Comparison of ENCODE assay signal across 14 cellular contexts in genomic region chr6:25960689-25961088, GRCh38. TPM values are rescaled to one million over a fixed set of nuclear protein-coding genes. Genes with fewer than 3 reads are reported as not detected.
DNase-seq lines count a peak whose midpoint lies in the region; ATAC-seq and TF ChIP-seq lines count a peak whose summit lies in the region.
"Had no signal": no experiment of that assay in that cellular context is flagged by ENCODE, and none has a peak within 500 bp of the region (broad histone marks: within the 10 kb centered on the region; RNA-seq: fewer than 3 reads in every experiment).

No MANE protein-coding gene starts in this region.

- intact Hi-C loops in activated T-helper 1 cell treated with anti-CD3 and anti-CD28 coated beads, Interleukin-12 subunit alpha, Interleukin-12 subunit beta, Interleukin-2, Interleukin-4 antibody, amounts not matched to agents 30 ng/mL and 10 ng/mL and 1 ng/mL, durations not matched to agents 14 hours and 24 hours and 36 hours (cut with micrococcal nuclease): loop anchor here (5.0 to 10.0 kb wide), 6 partner anchors 48 to 1026 kb away; partner anchors contain the start of gene RIPOR2
- intact Hi-C loops in natural killer cell (cut with micrococcal nuclease): no loop called here

- H3K36me3 Mint-ChIP-seq in activated T-helper 1 cell treated with anti-CD3 and anti-CD28 coated beads, Interleukin-12 subunit alpha, Interleukin-12 subunit beta, Interleukin-2, Interleukin-4 antibody, amounts not matched to agents 30 ng/mL and 10 ng/mL and 1 ng/mL, durations not matched to agents 14 hours and 24 hours and 36 hours (ENCODE audit: low read depth): peaks cover 30% of the 10 kb centered on the region
- no peaks in the 10 kb centered on the region for H3K36me3 Mint-ChIP-seq in natural killer cell

- peak overlapping the region; percentile 32 for H3K4me3 Mint-ChIP-seq in activated T-helper 1 cell treated with anti-CD3 and anti-CD28 coated beads, Interleukin-12 subunit alpha, Interleukin-12 subunit beta, Interleukin-2, Interleukin-4 antibody, amounts not matched to agents 30 ng/mL and 10 ng/mL and 1 ng/mL, durations not matched to agents 14 hours and 24 hours and 36 hours
- H3K4me3 Mint-ChIP-seq in natural killer cell: peak overlapping the region; percentile 25
- H3K4me3 Mint-ChIP-seq in stimulated activated naive CD8-positive, alpha-beta T cell treated with anti-CD3 and anti-CD28 coated beads, Interleukin-15, amount 100 ng/mL, for 72 hours: no peak overlapping the region

- ATAC-seq in natural killer cell (no peak), GM21528 (IDR thresholded peaks at IDR 0.05; ENCODE audit: low FRiP score, unreplicated experiment) (no peak)
- peak; percentile 29 for ATAC-seq in stimulated activated naive CD8-positive, alpha-beta T cell treated with anti-CD3 and anti-CD28 coated beads, Interleukin-15, amount 100 ng/mL, for 72 hours
- ATAC-seq: upper lobe of right lung had no signal

- TF ChIP-seq CTCF in natural killer cell (IDR thresholded peaks at IDR 0.05): no peak

- peaks cover 73% of the 10 kb centered on the region for H3K4me1 Mint-ChIP-seq in activated T-helper 1 cell treated with anti-CD3 and anti-CD28 coated beads, Interleukin-12 subunit alpha, Interleukin-12 subunit beta, Interleukin-2, Interleukin-4 antibody, amounts not matched to agents 30 ng/mL and 10 ng/mL and 1 ng/mL, durations not matched to agents 14 hours and 24 hours and 36 hours (ENCODE audit: low read depth)
- H3K4me1 Mint-ChIP-seq in natural killer cell: peaks cover 52 to 55% of the 10 kb centered on the region in 2 donors
- H3K4me1 Mint-ChIP-seq in stimulated activated naive CD8-positive, alpha-beta T cell treated with anti-CD3 and anti-CD28 coated beads, Interleukin-15, amount 100 ng/mL, for 72 hours: peaks cover 65% of the 10 kb centered on the region

- H3K27me3 Mint-ChIP-seq in activated T-helper 1 cell treated with anti-CD3 and anti-CD28 coated beads, Interleukin-12 subunit alpha, Interleukin-12 subunit beta, Interleukin-2, Interleukin-4 antibody, amounts not matched to agents 30 ng/mL and 10 ng/mL and 1 ng/mL, durations not matched to agents 14 hours and 24 hours and 36 hours (ENCODE audit: insufficient read depth): no peaks in the 10 kb centered on the region
- peaks cover 0 to 3% of the 10 kb centered on the region in 2 donors for H3K27me3 Mint-ChIP-seq in natural killer cell (ENCODE audit: low read depth in 2 of 2)
- no peaks in the 10 kb centered on the region for H3K27me3 Mint-ChIP-seq in stimulated activated naive CD8-positive, alpha-beta T cell treated with anti-CD3 and anti-CD28 coated beads, Interleukin-15, amount 100 ng/mL, for 72 hours

- peak; percentile 76 for DNase-seq in activated effector memory CD4-positive, alpha-beta T cell treated with anti-CD3 and anti-CD28 coated beads, Interleukin-2, amount 50 U/mL, for 16 hours
- no peak for DNase-seq in activated effector memory CD4-positive, alpha-beta T cell treated with Interleukin-2 at 50 U/mL for 16 hours
- DNase-seq in activated T-helper 1 cell treated with anti-CD3 and anti-CD28 coated beads, Interleukin-12 subunit alpha, Interleukin-12 subunit beta, Interleukin-2, Interleukin-4 antibody, amounts not matched to agents 30 ng/mL and 10 ng/mL and 1 ng/mL, durations not matched to agents 14 hours and 24 hours and 36 hours (ENCODE audit: low spot score): no peak
- no peak for DNase-seq in natural killer cell
- DNase-seq in stimulated activated naive CD8-positive, alpha-beta T cell treated with anti-CD3 and anti-CD28 coated beads, Interleukin-15, amount 100 ng/mL, for 72 hours: peak in 1 of 2 donors; percentile 33
- DNase-seq in DMS79 treated with DMSO at 0.1 percent for 48 hours (lab: John Stamatoyannopoulos, UW): no peak
- no peak for DNase-seq in NCI-H2196 (lab: John Stamatoyannopoulos, UW; ENCODE audit: unreplicated experiment)
- DNase-seq: ACHN, IMR-90, kidney, NCI-H187 treated with DMSO at 0.1 percent for 48 hours, upper lobe of right lung had no signal

- peaks cover 28% of the 10 kb centered on the region for H3K9me3 Mint-ChIP-seq in activated T-helper 1 cell treated with anti-CD3 and anti-CD28 coated beads, Interleukin-12 subunit alpha, Interleukin-12 subunit beta, Interleukin-2, Interleukin-4 antibody, amounts not matched to agents 30 ng/mL and 10 ng/mL and 1 ng/mL, durations not matched to agents 14 hours and 24 hours and 36 hours
- H3K9me3 Mint-ChIP-seq in natural killer cell: peaks cover 0 to 2% of the 10 kb centered on the region in 2 donors
- peaks cover 28 to 31% of the 10 kb centered on the region in 2 donors for H3K9me3 Mint-ChIP-seq in stimulated activated naive CD8-positive, alpha-beta T cell treated with anti-CD3 and anti-CD28 coated beads, Interleukin-15, amount 100 ng/mL, for 72 hours

- H3K27ac Mint-ChIP-seq in activated T-helper 1 cell treated with anti-CD3 and anti-CD28 coated beads, Interleukin-12 subunit alpha, Interleukin-12 subunit beta, Interleukin-2, Interleukin-4 antibody, amounts not matched to agents 30 ng/mL and 10 ng/mL and 1 ng/mL, durations not matched to agents 14 hours and 24 hours and 36 hours: peak overlapping the region; percentile 95
- peak overlapping the region; percentile 96 to 99 for H3K27ac Mint-ChIP-seq in natural killer cell
- H3K27ac Mint-ChIP-seq in stimulated activated naive CD8-positive, alpha-beta T cell treated with anti-CD3 and anti-CD28 coated beads, Interleukin-15, amount 100 ng/mL, for 72 hours: peak overlapping the region in 1 of 2 donors; percentile 6

RNA-seq across cellular contexts. Expression of gene TRIM38, which starts 1.9 kb away (rescaled TPM):
- 24.5 and 25.3 TPM in 2 replicates for total RNA-seq in activated T-helper 1 cell treated with anti-CD3 and anti-CD28 coated beads, Interleukin-12 subunit alpha, Interleukin-12 subunit beta, Interleukin-2, Interleukin-4 antibody, amounts not matched to agents 30 ng/mL and 10 ng/mL and 1 ng/mL, durations not matched to agents 14 hours and 24 hours and 36 hours
- total RNA-seq in natural killer cell: 10 to 100 TPM; 25.5 to 30.5 (median 27.1) TPM

RNA-seq across cellular contexts. Expression of gene SLC17A2, which starts 30.2 kb away (rescaled TPM):
- total RNA-seq in activated T-helper 1 cell treated with anti-CD3 and anti-CD28 coated beads, Interleukin-12 subunit alpha, Interleukin-12 subunit beta, Interleukin-2, Interleukin-4 antibody, amounts not matched to agents 30 ng/mL and 10 ng/mL and 1 ng/mL, durations not matched to agents 14 hours and 24 hours and 36 hours: 0.10 TPM in 2 replicates
- not detected for total RNA-seq in natural killer cell
- total RNA-seq: glomerular endothelial cell, IMR-90, upper lobe of right lung had no signal

Comparison
In these comparisons a context has a peak if more than half of its experiments do, and no peak if none do; other contexts are left out.
1. H3K4me3 Mint-ChIP-seq: peak in activated T-helper 1 cell treated with anti-CD3 and anti-CD28 coated beads, Interleukin-12 subunit alpha, Interleukin-12 subunit beta, Interleukin-2, Interleukin-4 antibody, amounts not matched to agents 30 ng/mL and 10 ng/mL and 1 ng/mL, durations not matched to agents 14 hours and 24 hours and 36 hours (single experiment) and natural killer cell (single experiment); none in stimulated activated naive CD8-positive, alpha-beta T cell treated with anti-CD3 and anti-CD28 coated beads, Interleukin-15, amount 100 ng/mL, for 72 hours (0 of 2).